ENCODE assay signal across 29 cellular contexts in the genomic region with DNA sequence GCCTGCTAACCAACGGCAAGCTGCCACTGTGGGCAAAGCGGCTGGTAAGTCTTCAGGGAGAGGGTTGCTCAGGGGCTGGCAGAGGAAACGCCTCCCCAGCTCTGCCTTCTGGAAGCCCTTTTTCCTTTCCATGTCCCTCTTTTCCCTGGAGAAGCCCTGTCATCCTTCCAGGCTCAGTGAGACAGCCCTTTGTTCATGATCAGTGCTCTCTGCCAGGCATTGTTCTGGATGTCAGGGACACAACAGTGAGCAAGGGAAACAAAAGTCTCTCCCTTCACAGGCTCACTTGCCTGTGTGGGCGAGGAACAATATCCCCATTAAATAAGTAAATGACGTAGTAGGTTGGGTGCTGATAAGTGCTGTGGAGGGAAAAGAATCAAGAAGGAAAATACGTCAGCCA. TPM values are rescaled to one million over a fixed set of nuclear protein-coding genes. Genes with fewer than 3 reads are reported as not detected.
A peak's percentile ranks its signal among the peaks of the same experiment; 100 is the strongest.
DNase-seq lines count a peak whose midpoint lies in the region; FAIRE-seq and TF ChIP-seq lines count a peak whose summit lies in the region.
"Had no signal": no experiment of that assay in that cellular context is flagged by ENCODE, and none has a peak within 500 bp of the region (broad histone marks: within the 10 kb centered on the region; RNA-seq: fewer than 3 reads in every experiment).

No MANE protein-coding gene starts in this region.

- no peak overlapping the region for H3K27ac Mint-ChIP-seq in MCF 10A (ENCODE audit: low read depth, unreplicated experiment)
- H3K27ac Mint-ChIP-seq: activated CD4-positive, alpha-beta memory T cell treated with anti-CD3 and anti-CD28 coated beads, Interleukin-2, amount 10 ng/mL, durations not matched to agents 7 days and 5 days; naive thymus-derived CD4-positive, alpha-beta T cell had no signal

- no peaks in the 10 kb centered on the region for H3K9me3 ChIP-seq in breast epithelium
- H3K9me3 ChIP-seq: transverse colon had no signal

- H3K27me3 ChIP-seq in breast epithelium (no peaks in the 10 kb centered on the region), dorsolateral prefrontal cortex (no peaks in the 10 kb centered on the region)
- H3K27me3 ChIP-seq: cardiac muscle cell, transverse colon had no signal

- peak overlapping the region; percentile 77 to 80 for H3K27ac ChIP-seq in breast epithelium
- H3K27ac ChIP-seq in dorsolateral prefrontal cortex = peak overlapping the region; percentile 73 to 98 (median 94)
- H3K27ac ChIP-seq: 22Rv1, cardiac muscle cell, transverse colon had no signal

- peaks cover 20% of the 10 kb centered on the region for H3K36me3 Mint-ChIP-seq in MCF 10A (ENCODE audit: insufficient read depth, unreplicated experiment)

- H3K9me3 Mint-ChIP-seq in MCF 10A (ENCODE audit: unreplicated experiment) = no peaks in the 10 kb centered on the region
- H3K9me3 Mint-ChIP-seq: activated CD4-positive, alpha-beta memory T cell treated with anti-CD3 and anti-CD28 coated beads, Interleukin-2, amount 10 ng/mL, durations not matched to agents 7 days and 5 days; naive thymus-derived CD4-positive, alpha-beta T cell had no signal

- H3K4me1 ChIP-seq in breast epithelium = no peaks in the 10 kb centered on the region
- H3K4me1 ChIP-seq: transverse colon had no signal

- DNase-seq in breast epithelium (ENCODE audit: low spot score in 2 of 2) (peak in 1 of 2 donors; percentile 46), MCF 10A (ENCODE audit: unreplicated experiment) (no peak), dorsolateral prefrontal cortex (peak in 9 of 10 donors; percentile 20 to 88 (median 76)), midbrain (lab: John Stamatoyannopoulos, UW) (peak; percentile 90), superior temporal gyrus (ENCODE audit: extremely low spot score) (peak; percentile 97), GM19239 (ENCODE audit: insufficient read length, low spot score) (no peak), SK-N-DZ (ENCODE audit: low spot score) (no peak)
- DNase-seq in activated effector memory CD4-positive, alpha-beta T cell treated with anti-CD3 and anti-CD28 coated beads, Interleukin-2, amount 50 U/mL, for 16 hours = no peak
- DNase-seq: activated CD4-positive, alpha-beta memory T cell treated with anti-CD3 and anti-CD28 coated beads, Interleukin-2, amount 10 ng/mL, durations not matched to agents 7 days and 5 days; activated gamma-delta T cell; AML-193; DND-41; erythroblast; foreskin melanocyte; mesenchymal stem cell; MM.1S; naive thymus-derived CD4-positive, alpha-beta T cell; NCI-H1436 treated with DMSO at 0.1 percent for 48 hours; NCI-H2171 treated with DMSO at 0.1 percent for 48 hours; NCI-H526 treated with DMSO at 0.1 percent for 48 hours; T1000; transverse colon had no signal

- TF ChIP-seq CTCF in breast epithelium (IDR thresholded peaks at IDR 0.05) (no peak), MCF 10A (IDR thresholded peaks at IDR 0.05; ENCODE audit: unreplicated experiment) (no peak), dorsolateral prefrontal cortex (IDR thresholded peaks at IDR 0.05 in 54 of 56, conservative IDR thresholded peaks at IDR 0.05 in 2 of 56; ENCODE audit: low read depth in 1 of 56, partially characterized antibody in 56 of 56) (peak in 5 of 56 donors; percentile 8 to 23 (median 9))

- intact Hi-C loops in breast epithelium (cut with DNase I; ENCODE audit: low total_unique reads) (no loop called here), MCF 10A (cut with micrococcal nuclease) (no loop called here), dorsolateral prefrontal cortex (cut with DNase I) (loop anchor here in 1 of 2 donors (1.0 to 2.0 kb wide), 2 partner anchors 18 to 36 kb away; a partner anchor contains a TSS)

- TF ChIP-seq POLR2A in breast epithelium (IDR thresholded peaks at IDR 0.05) = no peak

- H3K36me3 ChIP-seq in breast epithelium = no peaks in the 10 kb centered on the region
- H3K36me3 ChIP-seq: cardiac muscle cell, transverse colon had no signal

- FAIRE-seq in GM19239 (lab: Jason Lieb, UNC) = no peak
- FAIRE-seq: K562 had no signal

- POLR2A ChIA-PET in MCF 10A (lab: Yijun Ruan, JAX) = interaction anchor here (0.8 kb wide), 1 partner anchor 10 kb away, joined by 3 read pairs; no protein-coding TSS in a partner anchor

- no peaks in the 10 kb centered on the region for H3K27me3 Mint-ChIP-seq in MCF 10A (ENCODE audit: insufficient read depth, unreplicated experiment)
- H3K27me3 Mint-ChIP-seq: activated CD4-positive, alpha-beta memory T cell treated with anti-CD3 and anti-CD28 coated beads, Interleukin-2, amount 10 ng/mL, durations not matched to agents 7 days and 5 days; naive thymus-derived CD4-positive, alpha-beta T cell had no signal

- no peaks in the 10 kb centered on the region for H3K4me1 Mint-ChIP-seq in MCF 10A (ENCODE audit: insufficient read depth, unreplicated experiment)

- CTCF ChIA-PET in MCF 10A (lab: Yijun Ruan, JAX) = no interaction called here

- H3K4me3 Mint-ChIP-seq in MCF 10A (ENCODE audit: unreplicated experiment) = no peak overlapping the region
- H3K4me3 Mint-ChIP-seq: activated CD4-positive, alpha-beta memory T cell treated with anti-CD3 and anti-CD28 coated beads, Interleukin-2, amount 10 ng/mL, durations not matched to agents 7 days and 5 days; naive thymus-derived CD4-positive, alpha-beta T cell had no signal

- no TSS peak for BruUV-seq in MCF 10A (replicated peaks; lab: Mats Ljungman, UMichigan)

- H3K4me3 ChIP-seq in breast epithelium = no peak overlapping the region
- peak overlapping the region in 15 of 59 donors; percentile 2 to 44 (median 21) for H3K4me3 ChIP-seq in dorsolateral prefrontal cortex
- H3K4me3 ChIP-seq: cardiac muscle cell, K562, transverse colon had no signal

RNA-seq across cellular contexts. Expression of a gene that starts 13.9 kb away (rescaled TPM):
- total RNA-seq in breast epithelium (not detected), MCF 10A (2022) (not detected in 2 replicates), dorsolateral prefrontal cortex (not detected)
- 0.30 TPM in 1 of 2 replicates, not detected in the other for polyA plus RNA-seq in SK-N-DZ (2014; cell fraction: cytosol; rRNA removed)
- polyA plus RNA-seq in SK-N-DZ (2014; cell fraction: nucleus; rRNA removed) = 0.71 TPM in 1 of 2 replicates, not detected in the other
- total RNA-seq: activated CD4-positive, alpha-beta memory T cell treated with anti-CD3 and anti-CD28 coated beads, Interleukin-2, amount 10 ng/mL, durations not matched to agents 7 days and 5 days; cardiac muscle cell; dermis microvascular lymphatic vessel endothelial cell; HT-29; K562; naive thymus-derived CD4-positive, alpha-beta T cell; posterior vena cava; transverse colon had no signal
- polyA plus RNA-seq: adipose tissue; cardiac muscle cell; K562; naive thymus-derived CD4-positive, alpha-beta T cell had no signal

RNA-seq across cellular contexts. Expression of a gene that starts 17.6 kb away (rescaled TPM):
- total RNA-seq in breast epithelium (10 to 100 TPM; 44.2 to 68.2 (median 58.2) TPM), MCF 10A (2022) (112 and 126 TPM in 2 replicates), dorsolateral prefrontal cortex (100 to 1,000 TPM in 77 of 120 experiments, 10 to 100 TPM in 43; 61.9 to 165 (median 106) TPM)
- 99.7 and 132 TPM in 2 replicates for polyA plus RNA-seq in SK-N-DZ (2014; cell fraction: cytosol; rRNA removed)
- 56.2 and 91.9 TPM in 2 replicates for polyA plus RNA-seq in SK-N-DZ (2014; cell fraction: nucleus; rRNA removed)

RNA-seq across cellular contexts. Expression of a gene that starts 18.2 kb away (rescaled TPM):
- total RNA-seq in breast epithelium (100 to 1,000 TPM; 106 to 146 (median 124) TPM), MCF 10A (2022) (101 and 122 TPM in 2 replicates), dorsolateral prefrontal cortex (100 to 1,000 TPM; 145 to 409 (median 268) TPM)
- polyA plus RNA-seq in SK-N-DZ (2014; cell fraction: cytosol; rRNA removed) = 281 and 357 TPM in 2 replicates
- polyA plus RNA-seq in SK-N-DZ (2014; cell fraction: nucleus; rRNA removed) = 171 and 185 TPM in 2 replicates

RNA-seq across cellular contexts. Expression of a gene that starts 42.3 kb away (rescaled TPM):
- under 1 TPM; 0.59 to 0.98 (median 0.80) TPM for total RNA-seq in breast epithelium
- 5.2 and 6.2 TPM in 2 replicates for total RNA-seq in MCF 10A (2022)
- total RNA-seq in dorsolateral prefrontal cortex = 1 to 10 TPM in 94 of 120 experiments, under 1 TPM in 26; 0.64 to 2.8 (median 1.3) TPM
- 15.4 and 17.7 TPM in 2 replicates for polyA plus RNA-seq in SK-N-DZ (2014; cell fraction: cytosol; rRNA removed)
- 39.7 and 56.5 TPM in 2 replicates for polyA plus RNA-seq in SK-N-DZ (2014; cell fraction: nucleus; rRNA removed)

RNA-seq across cellular contexts. Expression of a gene that starts 42.8 kb away (rescaled TPM):
- total RNA-seq in breast epithelium (100 to 1,000 TPM; 144 to 286 (median 200) TPM), MCF 10A (2022) (666 and 788 TPM in 2 replicates), dorsolateral prefrontal cortex (100 to 1,000 TPM; 254 to 668 (median 504) TPM)
- 156 and 192 TPM in 2 replicates for polyA plus RNA-seq in SK-N-DZ (2014; cell fraction: cytosol; rRNA removed)
- polyA plus RNA-seq in SK-N-DZ (2014; cell fraction: nucleus; rRNA removed) = 46.4 and 72.4 TPM in 2 replicates

Comparison
In these comparisons a context has a peak if more than half of its experiments do, and no peak if none do; other contexts are left out.
1. DNase-seq: peak in dorsolateral prefrontal cortex (9 of 10), midbrain (single experiment) and superior temporal gyrus (single experiment); none in MCF 10A (single experiment), GM19239 (single experiment), activated effector memory CD4-positive, alpha-beta T cell treated with anti-CD3 and anti-CD28 coated beads, Interleukin-2, amount 50 U/mL, for 16 hours (single experiment) and SK-N-DZ (single experiment).